Comparison of ENCODE assay signal across 24 cellular contexts in the genomic region with DNA sequence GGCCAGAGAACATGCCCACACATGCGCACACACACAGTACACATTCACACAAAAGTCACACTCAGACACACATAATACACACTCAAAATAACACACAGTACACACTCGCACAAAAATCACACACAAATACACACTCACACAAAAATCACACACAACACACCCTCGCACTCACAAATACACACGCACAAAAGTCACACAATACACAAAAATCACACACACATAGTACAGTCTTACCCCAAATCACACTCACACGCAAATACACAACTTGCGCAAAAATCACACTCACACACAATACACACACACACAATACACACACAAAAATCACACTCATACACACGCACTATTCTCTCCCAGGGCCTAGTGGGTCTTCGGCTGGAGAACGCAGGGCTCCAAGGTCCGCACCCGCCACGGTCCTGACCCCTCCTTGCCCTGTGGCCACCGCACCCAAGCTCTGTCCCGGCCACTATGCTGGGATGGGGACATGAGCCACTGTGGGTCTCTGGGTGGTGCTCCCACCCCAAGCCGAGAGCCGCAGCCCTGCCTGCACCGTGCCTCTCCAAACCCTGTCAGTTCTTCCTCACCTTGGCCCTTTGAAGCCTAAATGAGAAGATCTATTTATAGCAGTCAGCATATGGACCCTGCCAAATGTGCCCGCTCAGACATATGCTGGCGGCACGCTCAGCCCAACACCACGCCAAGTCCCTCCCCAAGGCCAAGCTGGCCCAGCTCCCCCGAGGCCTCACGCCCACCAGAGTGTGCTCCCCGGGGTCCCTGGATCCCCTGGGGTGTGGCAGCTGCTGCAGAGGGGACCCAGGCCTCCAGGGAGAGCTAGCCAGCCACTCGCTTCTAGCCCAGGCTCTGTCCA. TPM values are rescaled to one million over a fixed set of nuclear protein-coding genes. Genes with fewer than 3 reads are reported as not detected.
DNase-seq lines count a peak whose midpoint lies in the region; ATAC-seq and TF ChIP-seq lines count a peak whose summit lies in the region.
"Had no signal": no experiment of that assay in that cellular context is flagged by ENCODE, and none has a peak within 500 bp of the region (broad histone marks: within the 10 kb centered on the region; RNA-seq: fewer than 3 reads in every experiment).

No MANE protein-coding gene starts in this region.

- H3K36me3 ChIP-seq in HEK293 (ENCODE audit: control insufficient read depth in 2 of 2, insufficient read depth in 1 of 2, low read length in 2 of 2) (no peaks in the 10 kb centered on the region), neuronal stem cell (replicated peaks in 1 of 2; ENCODE audit: control insufficient read depth in 2 of 2, insufficient read depth in 2 of 2, low read length in 2 of 2) (peaks cover 12 to 90% of the 10 kb centered on the region in 2 donors)
- H3K36me3 ChIP-seq: adrenal gland, ovary, sigmoid colon, SJSA1, thoracic aorta had no signal

- H4K91ac ChIP-seq in neuronal stem cell (ENCODE audit: low read depth, low read length, poor library complexity), result no peak overlapping the region

- no peak overlapping the region for H3K14ac ChIP-seq in neuronal stem cell (ENCODE audit: low read length)

- peak; percentile 18 for ATAC-seq in esophagus mucosa
- no peak for ATAC-seq in stimulated activated naive B cell treated with anti-CD40 and anti-IgM and Interleukin-4, amounts not matched to agents 10 μg/mL and 1 μg/mL and 100 μg/mL, for 72 hours (replicated peaks)
- no peak for ATAC-seq in GM18868 (IDR thresholded peaks at IDR 0.05; ENCODE audit: unreplicated experiment)
- ATAC-seq in GM19324 (IDR thresholded peaks at IDR 0.05; ENCODE audit: low FRiP score, unreplicated experiment), result no peak
- ATAC-seq: GM12878; stimulated activated memory B cell treated with anti-CD40 and anti-IgM and Interleukin-4, amounts not matched to agents 10 μg/mL and 1 μg/mL and 100 μg/mL, for 72 hours; T-helper 17 cell had no signal

- H4K8ac ChIP-seq in neuronal stem cell (ENCODE audit: low read depth, low read length), result peak overlapping the region; percentile 29

- H3K4me3 ChIP-seq in HEK293 (ENCODE audit: low read depth, low read length) (no peak overlapping the region), neuronal stem cell (ENCODE audit: low read length in 2 of 2) (no peak overlapping the region)
- H3K4me3 ChIP-seq: adrenal gland, GM12878, ovary, sigmoid colon, SJSA1, thoracic aorta had no signal

- peak overlapping the region; percentile 8 for H2AK5ac ChIP-seq in neuronal stem cell (ENCODE audit: low read depth, low read length)

- H3K4me1 Mint-ChIP-seq in stimulated activated naive B cell treated with anti-CD40 and anti-IgM and Interleukin-4, amounts not matched to agents 10 μg/mL and 1 μg/mL and 100 μg/mL, for 72 hours, result no peaks in the 10 kb centered on the region
- H3K4me1 Mint-ChIP-seq: activated B cell treated with CpG ODN at 0.5 μM for 24 hours; naive B cell; stimulated activated memory B cell treated with anti-CD40 and anti-IgM and Interleukin-4, amounts not matched to agents 10 μg/mL and 1 μg/mL and 100 μg/mL, for 72 hours; T-helper 17 cell had no signal

- H3K27me3 ChIP-seq in neuronal stem cell (ENCODE audit: control insufficient read depth in 3 of 3, insufficient read depth in 3 of 3, low read depth in 1 of 3, low read length in 3 of 3), result no peaks in the 10 kb centered on the region
- H3K27me3 ChIP-seq: adrenal gland, ovary, SJSA1 had no signal

- CTCF ChIA-PET in HEK293 (lab: Yijun Ruan, JAX), result no interaction called here

- H3K79me1 ChIP-seq in neuronal stem cell (ENCODE audit: low read depth, low read length), result peaks cover 5% of the 10 kb centered on the region

- 100% methylated on average over 6 of the region's 25 CpGs; no CpG with 5 or more reads in 1 of the 2 donors for WGBS in neuronal stem cell (ENCODE audit: extremely low coverage in 2 of 2, insufficient read length in 2 of 2, insufficient replicate concordance in 1 of 2), 2 donors

- H3K9ac ChIP-seq in neuronal stem cell (ENCODE audit: low read depth, low read length, poor library complexity), result peak overlapping the region; percentile 36

- H2BK120ac ChIP-seq in neuronal stem cell (ENCODE audit: low read depth, low read length), result no peak overlapping the region

- H3K27ac Mint-ChIP-seq in stimulated activated naive B cell treated with anti-CD40 and anti-IgM and Interleukin-4, amounts not matched to agents 10 μg/mL and 1 μg/mL and 100 μg/mL, for 72 hours, result no peak overlapping the region
- H3K27ac Mint-ChIP-seq: activated B cell treated with CpG ODN at 0.5 μM for 24 hours; CD4-positive, CD25-positive, alpha-beta regulatory T cell; stimulated activated memory B cell treated with anti-CD40 and anti-IgM and Interleukin-4, amounts not matched to agents 10 μg/mL and 1 μg/mL and 100 μg/mL, for 72 hours; T-helper 17 cell had no signal

- H3K9me3 Mint-ChIP-seq in stimulated activated naive B cell treated with anti-CD40 and anti-IgM and Interleukin-4, amounts not matched to agents 10 μg/mL and 1 μg/mL and 100 μg/mL, for 72 hours, result no peaks in the 10 kb centered on the region
- H3K9me3 Mint-ChIP-seq: activated B cell treated with CpG ODN at 0.5 μM for 24 hours; stimulated activated memory B cell treated with anti-CD40 and anti-IgM and Interleukin-4, amounts not matched to agents 10 μg/mL and 1 μg/mL and 100 μg/mL, for 72 hours had no signal

- H3K23ac ChIP-seq in neuronal stem cell (ENCODE audit: low read depth, low read length, poor library complexity), result no peak overlapping the region

- H3K27me3 Mint-ChIP-seq in stimulated activated naive B cell treated with anti-CD40 and anti-IgM and Interleukin-4, amounts not matched to agents 10 μg/mL and 1 μg/mL and 100 μg/mL, for 72 hours, result peaks cover 6 to 19% of the 10 kb centered on the region in 2 donors

- H3K4me2 ChIP-seq in neuronal stem cell (ENCODE audit: insufficient read depth, low read length, poor library complexity, severe bottlenecking), result peak overlapping the region; percentile 13

- peaks cover 0 to 3% of the 10 kb centered on the region in 2 donors for H3K36me3 Mint-ChIP-seq in stimulated activated naive B cell treated with anti-CD40 and anti-IgM and Interleukin-4, amounts not matched to agents 10 μg/mL and 1 μg/mL and 100 μg/mL, for 72 hours
- H3K36me3 Mint-ChIP-seq: CD4-positive, CD25-positive, alpha-beta regulatory T cell; naive B cell; stimulated activated memory B cell treated with anti-CD40 and anti-IgM and Interleukin-4, amounts not matched to agents 10 μg/mL and 1 μg/mL and 100 μg/mL, for 72 hours had no signal

- H2BK15ac ChIP-seq in neuronal stem cell (ENCODE audit: low read length), result no peak overlapping the region

- POLR2A ChIA-PET in HEK293 (lab: Yijun Ruan, JAX), result no interaction called here

- H2AFZ ChIP-seq in neuronal stem cell (ENCODE audit: low read length), result no peak overlapping the region

- DNase-seq in NCI-H446 treated with DMSO at 0.1 percent for 48 hours (lab: John Stamatoyannopoulos, UW) (peak; percentile 37), neuronal stem cell (ENCODE audit: low spot score) (no peak)
- DNase-seq in stimulated activated naive B cell treated with anti-CD40 and anti-IgM and Interleukin-4, amounts not matched to agents 10 μg/mL and 1 μg/mL and 100 μg/mL, for 72 hours, result no peak
- DNase-seq: activated B cell treated with CpG ODN at 0.5 μM for 24 hours; activated CD4-positive, alpha-beta T cell treated with anti-CD3 and anti-CD28 coated beads, Interleukin-2, amount 50 U/mL, for 48 hours; activated gamma-delta T cell treated with Interleukin-2 at 50 U/mL for 16 hours; adrenal gland; CD4-positive, CD25-positive, alpha-beta regulatory T cell; dermis blood vessel endothelial cell; hippocampal formation; islet precursor cell; naive B cell; ovary; sigmoid colon; T-helper 17 cell had no signal

- H3K4me3 Mint-ChIP-seq in stimulated activated naive B cell treated with anti-CD40 and anti-IgM and Interleukin-4, amounts not matched to agents 10 μg/mL and 1 μg/mL and 100 μg/mL, for 72 hours, result no peak overlapping the region
- H3K4me3 Mint-ChIP-seq: activated B cell treated with CpG ODN at 0.5 μM for 24 hours; CD4-positive, CD25-positive, alpha-beta regulatory T cell; stimulated activated memory B cell treated with anti-CD40 and anti-IgM and Interleukin-4, amounts not matched to agents 10 μg/mL and 1 μg/mL and 100 μg/mL, for 72 hours; T-helper 17 cell had no signal

- peak overlapping the region; percentile 60 for H3K18ac ChIP-seq in neuronal stem cell (ENCODE audit: low read length)

- H3K4ac ChIP-seq in neuronal stem cell (ENCODE audit: low read length), result no peak overlapping the region

- no peaks in the 10 kb centered on the region; the same call in 1 of the 2 replicates for H3K9me3 ChIP-seq in HEK293 (ENCODE audit: control insufficient read depth, insufficient read depth, low read depth, low read length)
- peaks cover 12 to 19% of the 10 kb centered on the region in 2 donors for H3K9me3 ChIP-seq in neuronal stem cell (replicated peaks in 1 of 2; ENCODE audit: control insufficient read depth in 2 of 2, insufficient read depth in 1 of 2, low read depth in 1 of 2, low read length in 2 of 2)
- H3K9me3 ChIP-seq: SJSA1 had no signal

- no peak overlapping the region for H3K27ac ChIP-seq in HEK293 (ENCODE audit: extremely low read depth, low read depth, low read length)
- no peak overlapping the region for H3K27ac ChIP-seq in neuronal stem cell (replicated peaks; ENCODE audit: low read length)
- H3K27ac ChIP-seq: adrenal gland, ovary, sigmoid colon, SJSA1, thoracic aorta had no signal

- H2BK5ac ChIP-seq in neuronal stem cell (ENCODE audit: low read length), result no peak overlapping the region

- H3K4me1 ChIP-seq in HEK293 (ENCODE audit: control insufficient read depth, insufficient read depth, low read length) (no peaks in the 10 kb centered on the region), neuronal stem cell (ENCODE audit: control insufficient read depth in 2 of 2, insufficient read depth in 1 of 2, low read depth in 1 of 2, low read length in 2 of 2) (peaks cover 0 to 9% of the 10 kb centered on the region in 2 donors)
- H3K4me1 ChIP-seq: adrenal gland, SJSA1 had no signal

- no peak overlapping the region for H2BK12ac ChIP-seq in neuronal stem cell (ENCODE audit: low read length)

- TF ChIP-seq CTCF in HEK293 (tag by site-specific recombination; IDR thresholded peaks at IDR 0.05), result no peak

TF ChIP-seq in HEK293, 187 proteins besides CTCF, POLR2A, EP300 and RAD21 (continues in another document):
- no peak for TF ChIP-seq ZNF404 (tag by site-specific recombination; IDR thresholded peaks at IDR 0.05)
- TF ChIP-seq ZNF830 (tag by site-specific recombination; IDR thresholded peaks at IDR 0.05; ENCODE audit: low read depth), result no peak
- TF ChIP-seq ZNF585B (tag by site-specific recombination; IDR thresholded peaks at IDR 0.05), result no peak
- TF ChIP-seq ZNF324 (tag by site-specific recombination; IDR thresholded peaks at IDR 0.05), result no peak
- no peak for TF ChIP-seq ZNF121 (tag by site-specific recombination; IDR thresholded peaks at IDR 0.05)
- no peak for TF ChIP-seq GLIS2 (tag by site-specific recombination; IDR thresholded peaks at IDR 0.05)

RNA-seq across cellular contexts. Expression of a gene that starts 55.9 kb away (rescaled TPM):
- 0.68 TPM for total RNA-seq in esophagus mucosa
- polyA plus RNA-seq in neuronal stem cell (2013, experiment 1 of 2), result 15.6 TPM
- 16.3 TPM for polyA plus RNA-seq in neuronal stem cell (2013, experiment 2 of 2)
- total RNA-seq: activated B cell treated with CpG ODN at 0.5 μM for 24 hours; CD4-positive, CD25-positive, alpha-beta regulatory T cell; GM12878; OCI-LY7; SJSA1; T-helper 17 cell had no signal
- polyA plus RNA-seq: CD4-positive, CD25-positive, alpha-beta regulatory T cell had no signal
